ENCODE assay signal across 8 cellular contexts in genomic region chr2:202238234-202239197, GRCh38. TPM values are rescaled to one million over a fixed set of nuclear protein-coding genes. Genes with fewer than 3 reads are reported as not detected.
DNase-seq lines count a peak whose midpoint lies in the region; ATAC-seq and TF ChIP-seq lines count a peak whose summit lies in the region.

TSS of gene SUMO1 (minus strand) at chr2:202238597. CDS start at chr2:202238451, 146 bp downstream.

- no peaks in the 10 kb centered on the region for H3K27me3 Mint-ChIP-seq in CD4-positive, CD25-positive, alpha-beta regulatory T cell
- H3K27me3 Mint-ChIP-seq in activated CD4-positive, alpha-beta memory T cell treated with anti-CD3 and anti-CD28 coated beads, Interleukin-2, amount 10 ng/mL, durations not matched to agents 7 days and 5 days: no peaks in the 10 kb centered on the region

- 2% methylated on average over 54 of the region's 54 CpGs for WGBS in liver

- DNase-seq in CD4-positive, CD25-positive, alpha-beta regulatory T cell: peak; percentile 91 to 96 (median 91)
- peak; percentile 85 for DNase-seq in HK-2 (ENCODE audit: unreplicated experiment)
- peak; percentile 84 for DNase-seq in NCI-H82 treated with DMSO at 0.1 percent for 48 hours (lab: John Stamatoyannopoulos, UW; ENCODE audit: unreplicated experiment)
- peak; percentile 94 for DNase-seq in activated CD4-positive, alpha-beta memory T cell treated with anti-CD3 and anti-CD28 coated beads, Interleukin-2, amount 10 ng/mL, durations not matched to agents 7 days and 5 days
- DNase-seq in dorsolateral prefrontal cortex: peak; percentile 83 to 96 (median 94)
- peak; percentile 92 for DNase-seq in stimulated activated CD4-positive, alpha-beta T cell treated with anti-CD3 and anti-CD28 coated beads, Interleukin-4, amount 100 ng/mL, for 24 hours

- peaks cover 11 to 45% (median 28%) of the 10 kb centered on the region in 4 donors for H3K4me1 Mint-ChIP-seq in CD4-positive, CD25-positive, alpha-beta regulatory T cell
- peaks cover 36% of the 10 kb centered on the region for H3K4me1 Mint-ChIP-seq in activated CD4-positive, alpha-beta memory T cell treated with anti-CD3 and anti-CD28 coated beads, Interleukin-2, amount 10 ng/mL, durations not matched to agents 7 days and 5 days

- POLR2A ChIA-PET in activated CD4-positive, alpha-beta memory T cell treated with anti-CD3 and anti-CD28 coated beads, Interleukin-2, amount 10 ng/mL, durations not matched to agents 7 days and 5 days (lab: Charles Lee): interaction anchor here (0.6 to 3.6 kb wide), 12 partner anchors 9 to 1374 kb away, joined by 3 to 57 read pairs (median 3); partner anchors contain the start of genes ALS2, CLK1 and NOP58

- H3K27ac ChIP-seq in CD4-positive, CD25-positive, alpha-beta regulatory T cell (ENCODE audit: insufficient read depth, low read length, poor library complexity, severe bottlenecking): peak within 1 kb of the TSS; percentile 83
- H3K27ac ChIP-seq in dorsolateral prefrontal cortex (peak within 1 kb of the TSS; percentile 4 to 97 (median 89)), liver (ENCODE audit: low read depth in 1 of 2, low read length in 2 of 2) (peak within 1 kb of the TSS; percentile 70 to 82)

- H3K36me3 Mint-ChIP-seq in CD4-positive, CD25-positive, alpha-beta regulatory T cell: no peaks in the 10 kb centered on the region
- peaks cover 13% of the 10 kb centered on the region for H3K36me3 Mint-ChIP-seq in activated CD4-positive, alpha-beta memory T cell treated with anti-CD3 and anti-CD28 coated beads, Interleukin-2, amount 10 ng/mL, durations not matched to agents 7 days and 5 days (ENCODE audit: low read depth)

- H3K4me1 ChIP-seq in CD4-positive, CD25-positive, alpha-beta regulatory T cell (ENCODE audit: control insufficient read depth, insufficient read depth, low read length, poor library complexity, severe bottlenecking): peaks cover 24% of the 10 kb centered on the region
- H3K4me1 ChIP-seq in liver (ENCODE audit: control insufficient read depth in 4 of 4, insufficient read depth in 4 of 4, low read length in 3 of 4): peaks cover 7 to 15% (median 13%) of the 10 kb centered on the region in 4 donors

- TF ChIP-seq RAD21 in liver (IDR thresholded peaks at IDR 0.05): no peak

- H3K36me3 ChIP-seq in CD4-positive, CD25-positive, alpha-beta regulatory T cell (ENCODE audit: control insufficient read depth, insufficient read depth, low read length): no peaks in the 10 kb centered on the region
- no peaks in the 10 kb centered on the region for H3K36me3 ChIP-seq in liver (ENCODE audit: control insufficient read depth in 4 of 4, insufficient read depth in 3 of 4, low read depth in 1 of 4, low read length in 3 of 4)

- TF ChIP-seq CTCF in dorsolateral prefrontal cortex (IDR thresholded peaks at IDR 0.05 in 54 of 56, conservative IDR thresholded peaks at IDR 0.05 in 2 of 56; ENCODE audit: low read depth in 1 of 56, partially characterized antibody in 56 of 56) (peak in 9 of 56 donors; percentile 3 to 32 (median 15)), liver (IDR thresholded peaks at IDR 0.05; ENCODE audit: low read depth, low read length, missing input control) (no peak)

- H3K27me3 ChIP-seq in CD4-positive, CD25-positive, alpha-beta regulatory T cell (ENCODE audit: control insufficient read depth, insufficient read depth, low read length): no peaks in the 10 kb centered on the region
- H3K27me3 ChIP-seq in dorsolateral prefrontal cortex (no peaks in the 10 kb centered on the region), liver (ENCODE audit: control insufficient read depth in 4 of 4, insufficient read depth in 4 of 4, low read length in 3 of 4) (no peaks in the 10 kb centered on the region)

- no peaks in the 10 kb centered on the region for H3K9me3 ChIP-seq in CD4-positive, CD25-positive, alpha-beta regulatory T cell (ENCODE audit: control insufficient read depth in 2 of 2, low read length in 2 of 2)
- no peaks in the 10 kb centered on the region for H3K9me3 ChIP-seq in liver (ENCODE audit: control insufficient read depth in 4 of 4, low read length in 3 of 4)

- H3K9me3 Mint-ChIP-seq in CD4-positive, CD25-positive, alpha-beta regulatory T cell: no peaks in the 10 kb centered on the region
- H3K9me3 Mint-ChIP-seq in activated CD4-positive, alpha-beta memory T cell treated with anti-CD3 and anti-CD28 coated beads, Interleukin-2, amount 10 ng/mL, durations not matched to agents 7 days and 5 days: no peaks in the 10 kb centered on the region

- peak within 1 kb of the TSS; percentile 72 to 90 for H3K9ac ChIP-seq in liver (ENCODE audit: low read depth in 1 of 2, low read length in 2 of 2)

- CTCF ChIA-PET in activated CD4-positive, alpha-beta memory T cell treated with anti-CD3 and anti-CD28 coated beads, Interleukin-2, amount 10 ng/mL, durations not matched to agents 7 days and 5 days (lab: Charles Lee): interaction anchor here (0.8 to 1.3 kb wide), 3 partner anchors 8 to 26 kb away, joined by 3 to 4 read pairs (median 3); partner anchors contain the start of gene NOP58

- intact Hi-C loops in dorsolateral prefrontal cortex (cut with DNase I): loop anchor here in 1 of 2 donors (2.0 kb wide), 1 partner anchor 26 kb away; the partner anchor contains the start of gene NOP58

- peak within 1 kb of the TSS; percentile 97 for H3K4me3 ChIP-seq in CD4-positive, CD25-positive, alpha-beta regulatory T cell (ENCODE audit: low read depth, low read length)
- H3K4me3 ChIP-seq in dorsolateral prefrontal cortex (peak within 1 kb of the TSS; percentile 72 to 99 (median 95)), liver (ENCODE audit: low read depth in 1 of 3, low read length in 3 of 3) (peak within 1 kb of the TSS; percentile 75 to 88 (median 85))

- peak; percentile 95 to 97 for ATAC-seq in CD4-positive, CD25-positive, alpha-beta regulatory T cell (ENCODE audit: low read depth in 2 of 2)
- ATAC-seq in GM19452 (IDR thresholded peaks at IDR 0.05; ENCODE audit: unreplicated experiment): peak; percentile 96

- H3K4me3 Mint-ChIP-seq in CD4-positive, CD25-positive, alpha-beta regulatory T cell: peak within 1 kb of the TSS; percentile 94 to 100 (median 95)
- peak within 1 kb of the TSS; percentile 96 for H3K4me3 Mint-ChIP-seq in activated CD4-positive, alpha-beta memory T cell treated with anti-CD3 and anti-CD28 coated beads, Interleukin-2, amount 10 ng/mL, durations not matched to agents 7 days and 5 days

- peak within 1 kb of the TSS; percentile 96 to 99 (median 96) for H3K27ac Mint-ChIP-seq in CD4-positive, CD25-positive, alpha-beta regulatory T cell
- H3K27ac Mint-ChIP-seq in activated CD4-positive, alpha-beta memory T cell treated with anti-CD3 and anti-CD28 coated beads, Interleukin-2, amount 10 ng/mL, durations not matched to agents 7 days and 5 days: peak within 1 kb of the TSS; percentile 92

TF ChIP-seq in liver, 16 proteins besides CTCF, POLR2A, EP300 and RAD21:
- TF ChIP-seq, protein P1, sequence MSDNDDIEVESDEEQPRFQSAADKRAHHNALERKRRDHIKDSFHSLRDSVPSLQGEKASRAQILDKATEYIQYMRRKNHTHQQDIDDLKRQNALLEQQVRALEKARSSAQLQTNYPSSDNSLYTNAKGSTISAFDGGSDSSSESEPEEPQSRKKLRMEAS (IDR thresholded peaks at IDR 0.05): no peak
- TF ChIP-seq SP1 (IDR thresholded peaks at IDR 0.05): no peak
- peak in 1 of 2 donors; percentile 14 for TF ChIP-seq HNF4A (conservative IDR thresholded peaks at IDR 0.05)
- no peak for TF ChIP-seq RXRA (IDR thresholded peaks at IDR 0.05)
- TF ChIP-seq JUND (IDR thresholded peaks at IDR 0.05): no peak
- TF ChIP-seq, protein P2, sequence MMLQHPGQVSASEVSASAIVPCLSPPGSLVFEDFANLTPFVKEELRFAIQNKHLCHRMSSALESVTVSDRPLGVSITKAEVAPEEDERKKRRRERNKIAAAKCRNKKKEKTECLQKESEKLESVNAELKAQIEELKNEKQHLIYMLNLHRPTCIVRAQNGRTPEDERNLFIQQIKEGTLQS (IDR thresholded peaks at IDR 0.05): no peak
- TF ChIP-seq GABPA (IDR thresholded peaks at IDR 0.05 in 1 of 2, conservative IDR thresholded peaks at IDR 0.05 in 1 of 2): peak; percentile 90 to 97
- TF ChIP-seq YY1 (IDR thresholded peaks at IDR 0.05): peak; percentile 18
- TF ChIP-seq NR2F2 (IDR thresholded peaks at IDR 0.05): peak; percentile 32
- TF ChIP-seq FOXA1 (IDR thresholded peaks at IDR 0.05): no peak

RNA-seq across cellular contexts. Expression of gene SUMO1, which starts in this region (rescaled TPM):
- 84.8 TPM for total RNA-seq in CD4-positive, CD25-positive, alpha-beta regulatory T cell
- 100 to 1,000 TPM; 170 to 254 (median 192) TPM for polyA plus RNA-seq in CD4-positive, CD25-positive, alpha-beta regulatory T cell
- 100 to 1,000 TPM in 1 of 2 experiments, 10 to 100 TPM in 1; 99.7 to 103 TPM for total RNA-seq in activated CD4-positive, alpha-beta memory T cell treated with anti-CD3 and anti-CD28 coated beads, Interleukin-2, amount 10 ng/mL, durations not matched to agents 7 days and 5 days
- total RNA-seq in dorsolateral prefrontal cortex (100 to 1,000 TPM in 65 of 120 experiments, 10 to 100 TPM in 55; 58.1 to 144 (median 102) TPM), liver (10 to 100 TPM; 42.7 to 51.5 TPM)
- 100 to 1,000 TPM in 1 of 2 donors, 10 to 100 TPM in 1; 51.4 to 139 TPM for polyA plus RNA-seq in liver

Comparison
In these comparisons a context has a peak if more than half of its experiments do, and no peak if none do; other contexts are left out.
1. Peak in every context shown above with its lines: DNase-seq, ATAC-seq, H3K4me3 ChIP-seq and H3K27ac ChIP-seq.